ENCODE assay signal across 16 cellular contexts in genomic region chr13:109509154-109509905, GRCh38.
DNase-seq lines count a peak whose midpoint lies in the region; TF ChIP-seq lines count a peak whose summit lies in the region.
"Had no signal": no experiment of that assay in that cellular context is flagged by ENCODE, and none has a peak within 500 bp of the region (broad histone marks: within the 10 kb centered on the region; RNA-seq: fewer than 3 reads in every experiment).

No MANE protein-coding gene starts in this region.

- no peak overlapping the region for H3K4me3 ChIP-seq in HFF-Myc (replicated peaks; ENCODE audit: low read depth, low read length)
- H3K4me3 ChIP-seq: BLaER1 treated with 17β-estradiol and CSF1 and Interleukin-3, amounts not matched to agents 10 nM and 100 nM; PC-9 had no signal

- TF ChIP-seq CTCF in HFF-Myc (IDR thresholded peaks at IDR 0.05; ENCODE audit: low read depth, low read length, missing control alignments) (no peak), GM13976 (IDR thresholded peaks at IDR 0.05; ENCODE audit: borderline replicate concordance, control extremely low read depth, extremely low read depth, insufficient read depth, missing control alignments) (no peak)

- in situ Hi-C loops in GM13976 (cut with MboI; ENCODE audit: low sequenced_read_pairs, unreplicated experiment) = no loop called here

- DNase-seq in AG08395 (ENCODE audit: low spot score) (peak; percentile 91), HFF-Myc (ENCODE audit: extremely low read depth, low read depth) (peak; percentile 44), astrocyte of the hippocampus (ENCODE audit: low read depth, low spot score) (peak; percentile 32), hepatic stellate cell (ENCODE audit: low spot score) (peak; percentile 39), NCI-H510A treated with DMSO at 0.1 percent for 48 hours (lab: John Stamatoyannopoulos, UW) (no peak), NCI-H2081 treated with DMSO at 0.1 percent for 48 hours (lab: John Stamatoyannopoulos, UW) (no peak), GM13976 (ENCODE audit: low spot score) (no peak), occipital lobe (lab: John Stamatoyannopoulos, UW) (no peak)
- DNase-seq: activated CD4-positive, alpha-beta T cell treated with anti-CD3 and anti-CD28 coated beads, Interleukin-2, amount 50 U/mL, for 1 hour; amygdala; KBM-7; kidney; NCI-H1694 treated with DMSO at 0.1 percent for 48 hours; NCI-H524 had no signal

Comparison
In these comparisons a context has a peak if more than half of its experiments do, and no peak if none do; other contexts are left out.
1. DNase-seq: peak in AG08395 (single experiment), HFF-Myc (single experiment), astrocyte of the hippocampus (single experiment) and hepatic stellate cell (single experiment); none in NCI-H510A treated with DMSO at 0.1 percent for 48 hours (single experiment), NCI-H2081 treated with DMSO at 0.1 percent for 48 hours (single experiment), GM13976 (single experiment) and occipital lobe (single experiment).